In the genomic region with DNA sequence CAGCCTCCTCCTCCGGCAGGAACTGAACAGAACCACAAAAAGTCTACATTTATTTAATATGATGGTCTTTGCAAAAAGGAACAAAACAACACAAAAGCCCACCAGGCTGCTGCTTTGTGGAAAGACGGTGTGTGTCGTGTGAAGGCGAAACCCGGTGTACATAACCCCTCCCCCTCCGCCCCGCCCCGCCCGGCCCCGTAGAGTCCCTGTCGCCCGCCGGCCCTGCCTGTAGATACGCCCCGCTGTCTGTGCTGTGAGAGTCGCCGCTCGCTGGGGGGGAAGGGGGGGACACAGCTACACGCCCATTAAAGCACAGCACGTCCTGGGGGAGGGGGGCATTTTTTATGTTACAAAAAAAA, we compare ENCODE assay signal across 8 cellular contexts.
DNase-seq lines count a peak whose midpoint lies in the region; ATAC-seq and TF ChIP-seq lines count a peak whose summit lies in the region.

No MANE protein-coding gene starts in this region.

- 2% methylated on average over 19 to 20 of the region's 20 CpGs for WGBS in heart right ventricle, 2 donors

- H3K4me1 ChIP-seq in heart right ventricle = peaks cover 14 to 43% (median 31%) of the 10 kb centered on the region in 9 donors

- TF ChIP-seq CTCF in WERI-Rb-1 (IDR thresholded peaks at IDR 0.05; ENCODE audit: low read depth, low read length) = no peak
- no peak for TF ChIP-seq CTCF in heart right ventricle (IDR thresholded peaks at IDR 0.05)

- H3K27me3 ChIP-seq in WERI-Rb-1 (ENCODE audit: insufficient read depth, low read depth, severe bottlenecking) (peaks cover 99% of the 10 kb centered on the region), heart right ventricle (peaks cover 40 to 99% (median 95%) of the 10 kb centered on the region in 7 donors)

- no peak overlapping the region for H3K27ac ChIP-seq in WERI-Rb-1
- no peak overlapping the region for H3K27ac ChIP-seq in heart right ventricle

- ATAC-seq in heart right ventricle (peak in 1 of 8 donors; percentile 52), GM21723 (IDR thresholded peaks at IDR 0.05; ENCODE audit: unreplicated experiment) (no peak), GM21737 (IDR thresholded peaks at IDR 0.05; ENCODE audit: unreplicated experiment) (no peak)

- DNase-seq in DMS79 treated with DMSO at 0.1 percent for 48 hours (lab: John Stamatoyannopoulos, UW) (peak; percentile 2), DMS79 (lab: John Stamatoyannopoulos, UW) (no peak), WERI-Rb-1 (peak; percentile 25), heart right ventricle (no peak), GM03348 (ENCODE audit: low spot score) (no peak)
- peak; percentile 56 for DNase-seq in stimulated activated CD8-positive, alpha-beta memory T cell treated with anti-CD3 and anti-CD28 coated beads, Interleukin-4, amount 100 ng/mL, for 48 hours

- H3K4me3 ChIP-seq in WERI-Rb-1 (ENCODE audit: low read depth, low read length) (peak overlapping the region; percentile 40), heart right ventricle (peak overlapping the region in 9 of 10 donors; percentile 14 to 46 (median 42))

- intact Hi-C loops in heart right ventricle (cut with DNase I) = no loop called here

- H3K9me3 ChIP-seq in WERI-Rb-1 (ENCODE audit: severe bottlenecking) (no peaks in the 10 kb centered on the region), heart right ventricle (no peaks in the 10 kb centered on the region)

- H3K36me3 ChIP-seq in WERI-Rb-1 = no peaks in the 10 kb centered on the region
- no peaks in the 10 kb centered on the region for H3K36me3 ChIP-seq in heart right ventricle

Comparison
In these comparisons a context has a peak if more than half of its experiments do, and no peak if none do; other contexts are left out.
1. DNase-seq: peak in DMS79 treated with DMSO at 0.1 percent for 48 hours (single experiment), WERI-Rb-1 (single experiment) and stimulated activated CD8-positive, alpha-beta memory T cell treated with anti-CD3 and anti-CD28 coated beads, Interleukin-4, amount 100 ng/mL, for 48 hours (single experiment); none in DMS79 (single experiment), heart right ventricle (0 of 2) and GM03348 (single experiment).